Comparison of ENCODE assay signal across 27 cellular contexts in genomic region chr11:78622666-78623065, GRCh38.
"Had no signal": no experiment of that assay in that cellular context is flagged by ENCODE, and none has a peak within 500 bp of the region (broad histone marks: within the 10 kb centered on the region; RNA-seq: fewer than 3 reads in every experiment).

No MANE protein-coding gene starts in this region.

- ATAC-seq: natural killer cell; psoas muscle; right cardiac atrium; right lobe of liver; stimulated activated memory B cell treated with anti-CD40 and anti-IgM and Interleukin-4, amounts not matched to agents 10 μg/mL and 1 μg/mL and 100 μg/mL, for 72 hours; stimulated activated naive CD8-positive, alpha-beta T cell treated with anti-CD3 and anti-CD28 coated beads, Interleukin-15, amount 100 ng/mL, for 72 hours; stimulated activated naive CD8-positive, alpha-beta T cell treated with anti-CD3 and anti-CD28 coated beads, Interleukin-15, Interleukin-2, amounts not matched to agents 100 U/mL and 50 U/mL, for 24 hours; upper lobe of right lung had no signal

- H2AFZ ChIP-seq: neural progenitor cell, parathyroid adenoma had no signal

- H3K9ac ChIP-seq: neural progenitor cell, parathyroid adenoma had no signal

- H3K27ac ChIP-seq: neural progenitor cell, ovary, parathyroid adenoma, psoas muscle, right lobe of liver, sigmoid colon, suprapubic skin, testis, tibial artery, transverse colon, upper lobe of right lung, vagina had no signal

- H3K9me3 ChIP-seq: ovary, right lobe of liver, testis, vagina had no signal

- H3K4me3 ChIP-seq: neural progenitor cell, ovary, psoas muscle, right lobe of liver, sigmoid colon, suprapubic skin, testis, tibial artery, transverse colon, upper lobe of right lung, vagina had no signal

- DNase-seq: natural killer cell; occipital lobe; ovary; posterior cingulate gyrus; psoas muscle; right cardiac atrium; right lobe of liver; sigmoid colon; small intestine; stimulated activated CD4-positive, alpha-beta T cell treated with anti-CD3 and anti-CD28 coated beads, Interleukin-15, amount 100 ng/mL, for 24 hours; stimulated activated CD4-positive, alpha-beta T cell treated with anti-CD3 and anti-CD28 coated beads, Interleukin-2, amount 100 ng/mL, for 24 hours; stimulated activated CD4-positive, alpha-beta T cell treated with anti-CD3 and anti-CD28 coated beads, Interleukin-2, amount 100 ng/mL, for 48 hours; stimulated activated CD4-positive, alpha-beta T cell treated with anti-CD3 and anti-CD28 coated beads, Interleukin-4, amount 100 ng/mL, for 4 hours; stimulated activated CD8-positive, alpha-beta memory T cell treated with anti-CD3 and anti-CD28 coated beads, Interleukin-4, amount 100 ng/mL, for 48 hours; stimulated activated naive CD4-positive, alpha-beta T cell; stimulated activated naive CD8-positive, alpha-beta T cell treated with anti-CD3 and anti-CD28 coated beads, Interleukin-15, amount 100 ng/mL, for 72 hours; stimulated activated naive CD8-positive, alpha-beta T cell treated with anti-CD3 and anti-CD28 coated beads, Interleukin-15, Interleukin-2, amounts not matched to agents 100 U/mL and 50 U/mL, for 24 hours; substantia nigra; testis; tibial artery; transverse colon; upper lobe of right lung had no signal

- H3K27me3 ChIP-seq: neural progenitor cell, ovary, right lobe of liver, sigmoid colon, suprapubic skin, testis, tibial artery, transverse colon, upper lobe of right lung, vagina had no signal

- H3K36me3 ChIP-seq: neural progenitor cell, ovary, right lobe of liver, sigmoid colon, suprapubic skin, tibial artery, transverse colon, upper lobe of right lung, vagina had no signal

- H3K4me1 ChIP-seq: neural progenitor cell, parathyroid adenoma, psoas muscle, right lobe of liver, sigmoid colon, suprapubic skin, testis, tibial artery, transverse colon, upper lobe of right lung, vagina had no signal

- FAIRE-seq: small intestine had no signal

- H3K4me2 ChIP-seq: neural progenitor cell had no signal

- H3K79me2 ChIP-seq: parathyroid adenoma had no signal
